8 cellular contexts compared by ENCODE assay signal in the genomic region with DNA sequence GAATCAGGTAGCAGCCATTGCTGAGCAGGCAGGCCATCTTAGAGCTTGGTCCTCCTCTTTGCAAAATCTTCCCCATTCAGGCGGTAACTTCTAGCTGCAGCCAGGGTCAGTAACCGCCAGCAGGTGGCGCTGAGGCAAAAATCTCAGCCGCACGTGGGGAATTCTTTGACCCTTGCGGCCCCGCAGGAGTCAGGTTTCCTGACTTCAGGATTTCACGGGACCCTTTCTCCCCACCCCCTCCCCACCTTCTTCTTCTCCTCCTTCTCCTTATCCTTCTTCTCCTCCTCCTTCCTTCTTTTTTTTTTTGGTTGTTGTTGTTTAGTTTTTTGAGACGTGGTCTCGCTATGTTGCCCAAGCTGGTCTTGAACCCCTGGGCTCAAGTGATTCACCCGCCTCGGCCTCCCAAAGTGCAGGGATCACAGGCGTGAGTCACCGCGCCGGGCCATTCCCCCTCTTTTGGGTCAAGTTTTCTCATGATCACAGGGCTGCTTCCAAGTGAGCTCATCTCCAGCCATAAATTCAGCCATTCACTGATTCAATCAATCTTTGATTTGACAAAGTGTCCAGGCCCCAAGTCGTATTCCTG. TPM values are rescaled to one million over a fixed set of nuclear protein-coding genes. Genes with fewer than 3 reads are reported as not detected.
DNase-seq lines count a peak whose midpoint lies in the region; ATAC-seq, FAIRE-seq and TF ChIP-seq lines count a peak whose summit lies in the region.

No MANE protein-coding gene starts in this region.

- DNase-seq in AG08396 (ENCODE audit: low spot score) = peak; percentile 71
- peak; percentile 40 for DNase-seq in GM18507 (ENCODE audit: extremely low spot score, insufficient read length, low read depth)
- DNase-seq in NOMO-1 treated with DMSO at 0.1 percent for 48 hours (lab: John Stamatoyannopoulos, UW; ENCODE audit: unreplicated experiment) = peak; percentile 15
- DNase-seq in activated CD8-positive, alpha-beta memory T cell treated with anti-CD3 and anti-CD28 coated beads, Interleukin-2, amount 50 U/mL, for 4 hours = peak; percentile 69
- DNase-seq in esophagus muscularis mucosa (ENCODE audit: extremely low spot score) = no peak
- DNase-seq in stimulated activated naive CD4-positive, alpha-beta T cell treated with Interleukin-2 at 50 U/mL for 16 hours (lab: John Stamatoyannopoulos, UW) = peak; percentile 55

- peaks cover 24% of the 10 kb centered on the region for H3K4me1 Mint-ChIP-seq in nephron

- intact Hi-C loops in esophagus muscularis mucosa (cut with DNase I) = loop anchor here (10.0 kb wide), 1 partner anchor 239 kb away; no protein-coding TSS in a partner anchor

- no peak for TF ChIP-seq POLR2A in esophagus muscularis mucosa (IDR thresholded peaks at IDR 0.05; ENCODE audit: low read depth)

- H3K27me3 ChIP-seq in esophagus muscularis mucosa = no peaks in the 10 kb centered on the region

- no peaks in the 10 kb centered on the region for H3K9me3 ChIP-seq in esophagus muscularis mucosa

- no peaks in the 10 kb centered on the region for H3K36me3 Mint-ChIP-seq in nephron (ENCODE audit: low read depth)

- H3K4me3 ChIP-seq in esophagus muscularis mucosa = no peak overlapping the region

- no peaks in the 10 kb centered on the region for H3K9me3 Mint-ChIP-seq in nephron

- no peak for ATAC-seq in GM19452 (IDR thresholded peaks at IDR 0.05; ENCODE audit: unreplicated experiment)

- no peak for TF ChIP-seq EP300 in esophagus muscularis mucosa (IDR thresholded peaks at IDR 0.05)

- H3K27ac Mint-ChIP-seq in nephron = peak overlapping the region; percentile 30 to 60 (median 45)

- H3K36me3 ChIP-seq in esophagus muscularis mucosa = no peaks in the 10 kb centered on the region

- H3K27me3 Mint-ChIP-seq in nephron (ENCODE audit: low read depth) = no peaks in the 10 kb centered on the region

- peak; percentile 76 for FAIRE-seq in GM18507 (lab: Jason Lieb, UNC)

- H3K27ac ChIP-seq in esophagus muscularis mucosa (replicated peaks in 1 of 4) = no peak overlapping the region

- WGBS in esophagus muscularis mucosa = 23% methylated on average over 17 of the region's 17 CpGs

- H3K4me3 Mint-ChIP-seq in nephron = no peak overlapping the region

- TF ChIP-seq CTCF in esophagus muscularis mucosa (IDR thresholded peaks at IDR 0.05) (peak; percentile 78 to 92 (median 91)), nephron (IDR thresholded peaks at IDR 0.05; ENCODE audit: unreplicated experiment in 3 of 3) (peak; percentile 83 to 94 (median 94))

- peaks cover 5 to 24% (median 16%) of the 10 kb centered on the region in 4 donors for H3K4me1 ChIP-seq in esophagus muscularis mucosa

RNA-seq across cellular contexts. Expression of gene TENT5B, which starts 33.4 kb away (rescaled TPM):
- 100 to 1,000 TPM; 168 to 299 (median 239) TPM for total RNA-seq in esophagus muscularis mucosa

RNA-seq across cellular contexts. Expression of gene TRNP1, which starts 52.6 kb away (rescaled TPM):
- 10 to 100 TPM; 33.6 to 50.3 (median 41.5) TPM for total RNA-seq in esophagus muscularis mucosa
